8 cellular contexts compared by ENCODE assay signal in genomic region chr7:66629222-66629658, GRCh38. TPM values are rescaled to one million over a fixed set of nuclear protein-coding genes. Genes with fewer than 3 reads are reported as not detected.
A peak's percentile ranks its signal among the peaks of the same experiment; 100 is the strongest.
DNase-seq lines count a peak whose midpoint lies in the region; ATAC-seq and TF ChIP-seq lines count a peak whose summit lies in the region.

No MANE protein-coding gene starts in this region.

- TF ChIP-seq CTCF in fibroblast of lung (conservative IDR thresholded peaks at IDR 0.05 in 1 of 2, IDR thresholded peaks at IDR 0.05 in 1 of 2; ENCODE audit: low read depth in 1 of 2, low read length in 2 of 2): no peak
- TF ChIP-seq CTCF in osteocyte (IDR thresholded peaks at IDR 0.05): no peak

- peak overlapping the region; percentile 90 for H3K4me3 Mint-ChIP-seq in activated CD4-positive, alpha-beta T cell treated with anti-CD3 and anti-CD28 coated beads, Interleukin-2, amount 10 ng/mL, durations not matched to agents 24 days and 14 days
- H3K4me3 Mint-ChIP-seq in T-helper 17 cell (peak overlapping the region; percentile 91), osteocyte (ENCODE audit: unreplicated experiment) (peak overlapping the region; percentile 70)

- H3K4me2 ChIP-seq in fibroblast of lung (ENCODE audit: extremely low read depth, insufficient read depth, low read length): peak overlapping the region; percentile 90

- H3K27ac Mint-ChIP-seq in activated CD4-positive, alpha-beta T cell treated with anti-CD3 and anti-CD28 coated beads, Interleukin-2, amount 10 ng/mL, durations not matched to agents 24 days and 14 days: no peak overlapping the region
- H3K27ac Mint-ChIP-seq in T-helper 17 cell: peak overlapping the region; percentile 92
- peak overlapping the region; percentile 87 for H3K27ac Mint-ChIP-seq in osteocyte (ENCODE audit: unreplicated experiment)

- H3K36me3 ChIP-seq in fibroblast of lung (ENCODE audit: control insufficient read depth, insufficient read depth, low read length): no peaks in the 10 kb centered on the region

- no peaks in the 10 kb centered on the region for H3K27me3 ChIP-seq in fibroblast of lung (ENCODE audit: control insufficient read depth, insufficient read depth, low read length)

- H3K79me2 ChIP-seq in fibroblast of lung (ENCODE audit: control insufficient read depth, insufficient read depth, low read length): peaks cover 14% of the 10 kb centered on the region

- peak overlapping the region; percentile 82 for H3K9ac ChIP-seq in fibroblast of lung (ENCODE audit: insufficient read depth, low read length)

- peak overlapping the region; percentile 79 for H3K27ac ChIP-seq in fibroblast of lung (ENCODE audit: insufficient read depth, low read length)

- peaks cover 17% of the 10 kb centered on the region for H3K36me3 Mint-ChIP-seq in activated CD4-positive, alpha-beta T cell treated with anti-CD3 and anti-CD28 coated beads, Interleukin-2, amount 10 ng/mL, durations not matched to agents 24 days and 14 days (ENCODE audit: low read depth)
- H3K36me3 Mint-ChIP-seq in T-helper 17 cell (ENCODE audit: low read depth) (no peaks in the 10 kb centered on the region), osteocyte (ENCODE audit: unreplicated experiment) (peaks cover 7% of the 10 kb centered on the region)

- intact Hi-C loops in activated CD4-positive, alpha-beta T cell treated with anti-CD3 and anti-CD28 coated beads, Interleukin-2, amount 10 ng/mL, durations not matched to agents 24 days and 14 days (cut with micrococcal nuclease): loop anchor here (2.0 kb wide), 1 partner anchor 54 kb away; no protein-coding TSS in a partner anchor

- H3K4me3 ChIP-seq in fibroblast of lung (replicated peaks in 1 of 4; ENCODE audit: control extremely low read depth in 1 of 4, insufficient read depth in 1 of 4, low read depth in 3 of 4, low read length in 4 of 4): peak overlapping the region; percentile 56 to 69 (median 63)

- H2AFZ ChIP-seq in fibroblast of lung (ENCODE audit: low read length): peak overlapping the region; percentile 22

- peaks cover 44% of the 10 kb centered on the region for H3K4me1 Mint-ChIP-seq in activated CD4-positive, alpha-beta T cell treated with anti-CD3 and anti-CD28 coated beads, Interleukin-2, amount 10 ng/mL, durations not matched to agents 24 days and 14 days
- H3K4me1 Mint-ChIP-seq in T-helper 17 cell (peaks cover 43% of the 10 kb centered on the region), osteocyte (ENCODE audit: unreplicated experiment) (peaks cover 12% of the 10 kb centered on the region)

- H3K9me3 Mint-ChIP-seq in activated CD4-positive, alpha-beta T cell treated with anti-CD3 and anti-CD28 coated beads, Interleukin-2, amount 10 ng/mL, durations not matched to agents 24 days and 14 days: no peaks in the 10 kb centered on the region
- no peaks in the 10 kb centered on the region for H3K9me3 Mint-ChIP-seq in osteocyte (ENCODE audit: unreplicated experiment)

- DNase-seq in activated CD4-positive, alpha-beta T cell treated with anti-CD3 and anti-CD28 coated beads, Interleukin-2, amount 10 ng/mL, durations not matched to agents 24 days and 14 days: no peak
- DNase-seq in activated CD4-positive, alpha-beta T cell treated with anti-CD3 and anti-CD28 coated beads for 1 hour: no peak
- no peak for DNase-seq in T-helper 17 cell
- DNase-seq in fibroblast of lung (ENCODE audit: low read depth in 2 of 2): no peak
- no peak for DNase-seq in osteocyte (ENCODE audit: extremely low spot score, unreplicated experiment)
- DNase-seq in NCI-H1105 (lab: John Stamatoyannopoulos, UW): no peak

- H4K20me1 ChIP-seq in fibroblast of lung (ENCODE audit: control insufficient read depth, extremely low read depth, insufficient read depth, low read length): no peaks in the 10 kb centered on the region

- peak; percentile 16 for ATAC-seq in T-helper 17 cell
- no peak for ATAC-seq in HG03378 (IDR thresholded peaks at IDR 0.05; ENCODE audit: unreplicated experiment)
- ATAC-seq in HG03469 (IDR thresholded peaks at IDR 0.05; ENCODE audit: unreplicated experiment): no peak

- no peaks in the 10 kb centered on the region for H3K27me3 Mint-ChIP-seq in activated CD4-positive, alpha-beta T cell treated with anti-CD3 and anti-CD28 coated beads, Interleukin-2, amount 10 ng/mL, durations not matched to agents 24 days and 14 days
- H3K27me3 Mint-ChIP-seq in T-helper 17 cell (no peaks in the 10 kb centered on the region), osteocyte (ENCODE audit: unreplicated experiment) (no peaks in the 10 kb centered on the region)

- peaks cover 7% of the 10 kb centered on the region for H3K4me1 ChIP-seq in fibroblast of lung (ENCODE audit: control insufficient read depth, extremely low read depth, insufficient read depth, low read length)

- H3K9me3 ChIP-seq in T-helper 17 cell (ENCODE audit: control insufficient read depth, low read length, poor library complexity, severe bottlenecking): no peaks in the 10 kb centered on the region
- no peaks in the 10 kb centered on the region for H3K9me3 ChIP-seq in fibroblast of lung (ENCODE audit: control insufficient read depth, insufficient read depth, low read depth, low read length)

RNA-seq across cellular contexts. Expression of gene KCTD7, which starts 0.6 kb away (rescaled TPM):
- total RNA-seq in activated CD4-positive, alpha-beta T cell treated with anti-CD3 and anti-CD28 coated beads, Interleukin-2, amount 10 ng/mL, durations not matched to agents 24 days and 14 days: 8.9 and 9.2 TPM in 2 replicates
- total RNA-seq in T-helper 17 cell (10 to 100 TPM; 27.0 to 32.2 TPM), fibroblast of lung (7.4 and 15.2 TPM in 2 replicates), osteocyte (16.5 and 17.2 TPM in 2 replicates)
- 10.4 and 17.4 TPM in 2 replicates for polyA plus RNA-seq in fibroblast of lung
- polyA plus RNA-seq in fibroblast of lung (2012): 5.3 and 10.6 TPM in 2 replicates
- 24.6 and 36.0 TPM in 2 replicates for polyA minus RNA-seq in fibroblast of lung (ENCODE audit: low replicate concordance)
